ENCODE assay signal across 1 cellular context in the genomic region with DNA sequence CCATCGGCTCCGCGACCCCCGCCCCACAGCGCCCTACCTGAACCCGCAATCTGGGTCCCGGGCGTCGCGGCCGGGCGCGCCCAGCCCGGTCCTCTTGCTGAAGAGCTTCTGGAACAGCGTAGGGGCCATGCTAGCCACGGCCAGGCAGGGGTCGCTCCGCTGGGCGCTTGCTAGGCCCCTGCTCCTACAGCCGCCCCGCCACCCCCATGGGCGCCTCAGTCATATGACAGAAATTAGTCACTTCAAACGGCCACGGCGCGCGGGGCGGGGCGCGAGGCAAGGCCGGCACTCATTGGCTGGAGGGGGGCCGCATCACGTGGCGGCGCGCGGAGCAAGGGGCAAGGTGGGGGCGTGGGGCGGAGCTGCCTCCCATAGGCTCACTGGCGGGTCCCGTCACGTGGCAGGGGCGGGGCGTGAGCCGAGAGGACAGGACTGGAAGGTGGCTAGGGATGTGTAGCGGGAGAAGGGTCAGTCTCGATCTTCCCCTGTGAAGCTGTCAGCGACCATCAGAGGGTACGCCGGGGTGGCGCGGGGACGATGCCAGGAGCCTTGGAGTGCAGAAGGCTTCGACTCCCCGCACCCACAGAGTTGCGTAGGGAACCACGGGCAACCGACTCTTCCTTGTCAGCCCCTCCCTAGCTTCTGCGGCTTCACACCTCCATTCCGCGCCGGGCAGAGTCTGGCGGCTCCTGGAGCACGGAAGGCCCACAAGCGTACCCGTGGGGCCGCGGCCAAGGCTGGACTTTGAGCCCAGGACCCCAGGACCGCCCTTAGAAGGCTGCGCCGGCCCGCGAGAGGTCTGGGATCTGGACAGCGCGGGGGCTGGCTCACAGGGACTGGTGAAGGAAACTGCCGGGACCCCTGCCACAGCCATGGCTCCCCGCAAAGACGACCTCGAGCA.
TF ChIP-seq lines count a peak whose summit lies in the region.

Gene FNIP1, minus strand, starts transcription at position 225 of the 901 bp plus-strand sequence. Its CDS starts 96 bp downstream, at position 129.

TF ChIP-seq in HEK293, 187 proteins besides CTCF, POLR2A, EP300 and RAD21 (continued from another document):
- TF ChIP-seq, protein P1, sequence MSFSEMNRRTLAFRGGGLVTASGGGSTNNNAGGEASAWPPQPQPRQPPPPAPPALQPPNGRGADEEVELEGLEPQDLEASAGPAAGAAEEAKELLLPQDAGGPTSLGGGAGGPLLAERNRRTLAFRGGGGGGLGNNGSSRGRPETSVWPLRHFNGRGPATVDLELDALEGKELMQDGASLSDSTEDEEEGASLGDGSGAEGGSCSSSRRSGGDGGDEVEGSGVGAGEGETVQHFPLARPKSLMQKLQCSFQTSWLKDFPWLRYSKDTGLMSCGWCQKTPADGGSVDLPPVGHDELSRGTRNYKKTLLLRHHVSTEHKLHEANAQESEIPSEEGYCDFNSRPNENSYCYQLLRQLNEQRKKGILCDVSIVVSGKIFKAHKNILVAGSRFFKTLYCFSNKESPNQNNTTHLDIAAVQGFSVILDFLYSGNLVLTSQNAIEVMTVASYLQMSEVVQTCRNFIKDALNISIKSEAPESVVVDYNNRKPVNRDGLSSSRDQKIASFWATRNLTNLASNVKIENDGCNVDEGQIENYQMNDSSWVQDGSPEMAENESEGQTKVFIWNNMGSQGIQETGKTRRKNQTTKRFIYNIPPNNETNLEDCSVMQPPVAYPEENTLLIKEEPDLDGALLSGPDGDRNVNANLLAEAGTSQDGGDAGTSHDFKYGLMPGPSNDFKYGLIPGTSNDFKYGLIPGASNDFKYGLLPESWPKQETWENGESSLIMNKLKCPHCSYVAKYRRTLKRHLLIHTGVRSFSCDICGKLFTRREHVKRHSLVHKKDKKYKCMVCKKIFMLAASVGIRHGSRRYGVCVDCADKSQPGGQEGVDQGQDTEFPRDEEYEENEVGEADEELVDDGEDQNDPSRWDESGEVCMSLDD (tag by site-specific recombination; IDR thresholded peaks at IDR 0.05) = peak; percentile 81
- TF ChIP-seq ZNF707 (tag by site-specific recombination; IDR thresholded peaks at IDR 0.05) = no peak
- peak; percentile 98 for TF ChIP-seq SP3 (tag by site-specific recombination; IDR thresholded peaks at IDR 0.05)
- TF ChIP-seq KLF10 (tag by site-specific recombination; IDR thresholded peaks at IDR 0.05) = peak; percentile 99
- no peak for TF ChIP-seq ZNF514 (tag by site-specific recombination; IDR thresholded peaks at IDR 0.05)
- TF ChIP-seq ZBTB20 (tag by site-specific recombination; IDR thresholded peaks at IDR 0.05) = peak; percentile 60
- no peak for TF ChIP-seq ZNF837 (tag by site-specific recombination; IDR thresholded peaks at IDR 0.05)
- peak; percentile 93 for TF ChIP-seq ZNF18 (tag by site-specific recombination; IDR thresholded peaks at IDR 0.05)
- TF ChIP-seq ZFHX2 (tag by site-specific recombination; conservative IDR thresholded peaks at IDR 0.05) = peak; percentile 87
- no peak for TF ChIP-seq ZNF530 (tag by site-specific recombination; IDR thresholded peaks at IDR 0.05; ENCODE audit: low read depth)
- TF ChIP-seq, protein P2, sequence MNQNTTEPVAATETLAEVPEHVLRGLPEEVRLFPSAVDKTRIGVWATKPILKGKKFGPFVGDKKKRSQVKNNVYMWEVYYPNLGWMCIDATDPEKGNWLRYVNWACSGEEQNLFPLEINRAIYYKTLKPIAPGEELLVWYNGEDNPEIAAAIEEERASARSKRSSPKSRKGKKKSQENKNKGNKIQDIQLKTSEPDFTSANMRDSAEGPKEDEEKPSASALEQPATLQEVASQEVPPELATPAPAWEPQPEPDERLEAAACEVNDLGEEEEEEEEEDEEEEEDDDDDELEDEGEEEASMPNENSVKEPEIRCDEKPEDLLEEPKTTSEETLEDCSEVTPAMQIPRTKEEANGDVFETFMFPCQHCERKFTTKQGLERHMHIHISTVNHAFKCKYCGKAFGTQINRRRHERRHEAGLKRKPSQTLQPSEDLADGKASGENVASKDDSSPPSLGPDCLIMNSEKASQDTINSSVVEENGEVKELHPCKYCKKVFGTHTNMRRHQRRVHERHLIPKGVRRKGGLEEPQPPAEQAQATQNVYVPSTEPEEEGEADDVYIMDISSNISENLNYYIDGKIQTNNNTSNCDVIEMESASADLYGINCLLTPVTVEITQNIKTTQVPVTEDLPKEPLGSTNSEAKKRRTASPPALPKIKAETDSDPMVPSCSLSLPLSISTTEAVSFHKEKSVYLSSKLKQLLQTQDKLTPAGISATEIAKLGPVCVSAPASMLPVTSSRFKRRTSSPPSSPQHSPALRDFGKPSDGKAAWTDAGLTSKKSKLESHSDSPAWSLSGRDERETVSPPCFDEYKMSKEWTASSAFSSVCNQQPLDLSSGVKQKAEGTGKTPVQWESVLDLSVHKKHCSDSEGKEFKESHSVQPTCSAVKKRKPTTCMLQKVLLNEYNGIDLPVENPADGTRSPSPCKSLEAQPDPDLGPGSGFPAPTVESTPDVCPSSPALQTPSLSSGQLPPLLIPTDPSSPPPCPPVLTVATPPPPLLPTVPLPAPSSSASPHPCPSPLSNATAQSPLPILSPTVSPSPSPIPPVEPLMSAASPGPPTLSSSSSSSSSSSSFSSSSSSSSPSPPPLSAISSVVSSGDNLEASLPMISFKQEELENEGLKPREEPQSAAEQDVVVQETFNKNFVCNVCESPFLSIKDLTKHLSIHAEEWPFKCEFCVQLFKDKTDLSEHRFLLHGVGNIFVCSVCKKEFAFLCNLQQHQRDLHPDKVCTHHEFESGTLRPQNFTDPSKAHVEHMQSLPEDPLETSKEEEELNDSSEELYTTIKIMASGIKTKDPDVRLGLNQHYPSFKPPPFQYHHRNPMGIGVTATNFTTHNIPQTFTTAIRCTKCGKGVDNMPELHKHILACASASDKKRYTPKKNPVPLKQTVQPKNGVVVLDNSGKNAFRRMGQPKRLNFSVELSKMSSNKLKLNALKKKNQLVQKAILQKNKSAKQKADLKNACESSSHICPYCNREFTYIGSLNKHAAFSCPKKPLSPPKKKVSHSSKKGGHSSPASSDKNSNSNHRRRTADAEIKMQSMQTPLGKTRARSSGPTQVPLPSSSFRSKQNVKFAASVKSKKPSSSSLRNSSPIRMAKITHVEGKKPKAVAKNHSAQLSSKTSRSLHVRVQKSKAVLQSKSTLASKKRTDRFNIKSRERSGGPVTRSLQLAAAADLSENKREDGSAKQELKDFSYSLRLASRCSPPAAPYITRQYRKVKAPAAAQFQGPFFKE (tag by site-specific recombination; IDR thresholded peaks at IDR 0.05; ENCODE audit: borderline replicate concordance) = no peak
- TF ChIP-seq ZNF175 (tag by site-specific recombination; IDR thresholded peaks at IDR 0.05) = no peak
- no peak for TF ChIP-seq ATF2 (tag by site-specific recombination; IDR thresholded peaks at IDR 0.05; ENCODE audit: low read depth)
- TF ChIP-seq, protein P3, sequence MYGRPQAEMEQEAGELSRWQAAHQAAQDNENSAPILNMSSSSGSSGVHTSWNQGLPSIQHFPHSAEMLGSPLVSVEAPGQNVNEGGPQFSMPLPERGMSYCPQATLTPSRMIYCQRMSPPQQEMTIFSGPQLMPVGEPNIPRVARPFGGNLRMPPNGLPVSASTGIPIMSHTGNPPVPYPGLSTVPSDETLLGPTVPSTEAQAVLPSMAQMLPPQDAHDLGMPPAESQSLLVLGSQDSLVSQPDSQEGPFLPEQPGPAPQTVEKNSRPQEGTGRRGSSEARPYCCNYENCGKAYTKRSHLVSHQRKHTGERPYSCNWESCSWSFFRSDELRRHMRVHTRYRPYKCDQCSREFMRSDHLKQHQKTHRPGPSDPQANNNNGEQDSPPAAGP (tag by site-specific recombination; IDR thresholded peaks at IDR 0.05) = peak; percentile 31
- TF ChIP-seq ZNF10 (tag by site-specific recombination; IDR thresholded peaks at IDR 0.05) = 0 out of 2 replicates have a peak, but pooled peaks have one; percentile 14
- TF ChIP-seq KLF1 (tag by site-specific recombination; IDR thresholded peaks at IDR 0.05) = 0 out of 2 replicates have a peak, but pooled peaks have one; percentile 63
- TF ChIP-seq ZNF335 (tag by site-specific recombination; conservative IDR thresholded peaks at IDR 0.05) = peak; percentile 99
- TF ChIP-seq ZNF302 (tag by site-specific recombination; IDR thresholded peaks at IDR 0.05; ENCODE audit: low read depth) = no peak
- 0 out of 2 replicates have a peak, but pooled peaks have one; percentile 30 for TF ChIP-seq ZNF785 (tag by site-specific recombination; IDR thresholded peaks at IDR 0.05)
- peak; percentile 55; the same call in 1 of the 2 replicates for TF ChIP-seq ZNF501 (tag by site-specific recombination; IDR thresholded peaks at IDR 0.05)
- TF ChIP-seq OVOL3 (tag by site-specific recombination; IDR thresholded peaks at IDR 0.05) = no peak
- TF ChIP-seq ZNF174 (tag by site-specific recombination; IDR thresholded peaks at IDR 0.05) = no peak
- no peak for TF ChIP-seq ZNF560 (tag by site-specific recombination; IDR thresholded peaks at IDR 0.05; ENCODE audit: borderline replicate concordance)
- TF ChIP-seq, protein P4, sequence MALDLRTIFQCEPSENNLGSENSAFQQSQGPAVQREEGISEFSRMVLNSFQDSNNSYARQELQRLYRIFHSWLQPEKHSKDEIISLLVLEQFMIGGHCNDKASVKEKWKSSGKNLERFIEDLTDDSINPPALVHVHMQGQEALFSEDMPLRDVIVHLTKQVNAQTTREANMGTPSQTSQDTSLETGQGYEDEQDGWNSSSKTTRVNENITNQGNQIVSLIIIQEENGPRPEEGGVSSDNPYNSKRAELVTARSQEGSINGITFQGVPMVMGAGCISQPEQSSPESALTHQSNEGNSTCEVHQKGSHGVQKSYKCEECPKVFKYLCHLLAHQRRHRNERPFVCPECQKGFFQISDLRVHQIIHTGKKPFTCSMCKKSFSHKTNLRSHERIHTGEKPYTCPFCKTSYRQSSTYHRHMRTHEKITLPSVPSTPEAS (tag by site-specific recombination; IDR thresholded peaks at IDR 0.05) = 0 out of 2 replicates have a peak, but pooled peaks have one; percentile 8
- TF ChIP-seq ZNF112 (tag by site-specific recombination; IDR thresholded peaks at IDR 0.05) = no peak
- TF ChIP-seq SP7 (tag by site-specific recombination; IDR thresholded peaks at IDR 0.05) = peak; percentile 55
- TF ChIP-seq ZNF692 (tag by site-specific recombination; IDR thresholded peaks at IDR 0.05) = peak; percentile 99
- no peak for TF ChIP-seq ZSCAN18 (tag by site-specific recombination; IDR thresholded peaks at IDR 0.05)
- no peak for TF ChIP-seq ZNF37A (tag by site-specific recombination; IDR thresholded peaks at IDR 0.05)
- TF ChIP-seq HIC1 (tag by site-specific recombination; IDR thresholded peaks at IDR 0.05) = no peak
- 0 out of 2 replicates have a peak, but pooled peaks have one; percentile 26 for TF ChIP-seq ZSCAN23 (tag by site-specific recombination; IDR thresholded peaks at IDR 0.05)
- TF ChIP-seq ZNF350 (tag by site-specific recombination; IDR thresholded peaks at IDR 0.05) = no peak
- no peak for TF ChIP-seq ZNF544 (tag by site-specific recombination; IDR thresholded peaks at IDR 0.05)
